1 cellular context compared by ENCODE assay signal in the genomic region with DNA sequence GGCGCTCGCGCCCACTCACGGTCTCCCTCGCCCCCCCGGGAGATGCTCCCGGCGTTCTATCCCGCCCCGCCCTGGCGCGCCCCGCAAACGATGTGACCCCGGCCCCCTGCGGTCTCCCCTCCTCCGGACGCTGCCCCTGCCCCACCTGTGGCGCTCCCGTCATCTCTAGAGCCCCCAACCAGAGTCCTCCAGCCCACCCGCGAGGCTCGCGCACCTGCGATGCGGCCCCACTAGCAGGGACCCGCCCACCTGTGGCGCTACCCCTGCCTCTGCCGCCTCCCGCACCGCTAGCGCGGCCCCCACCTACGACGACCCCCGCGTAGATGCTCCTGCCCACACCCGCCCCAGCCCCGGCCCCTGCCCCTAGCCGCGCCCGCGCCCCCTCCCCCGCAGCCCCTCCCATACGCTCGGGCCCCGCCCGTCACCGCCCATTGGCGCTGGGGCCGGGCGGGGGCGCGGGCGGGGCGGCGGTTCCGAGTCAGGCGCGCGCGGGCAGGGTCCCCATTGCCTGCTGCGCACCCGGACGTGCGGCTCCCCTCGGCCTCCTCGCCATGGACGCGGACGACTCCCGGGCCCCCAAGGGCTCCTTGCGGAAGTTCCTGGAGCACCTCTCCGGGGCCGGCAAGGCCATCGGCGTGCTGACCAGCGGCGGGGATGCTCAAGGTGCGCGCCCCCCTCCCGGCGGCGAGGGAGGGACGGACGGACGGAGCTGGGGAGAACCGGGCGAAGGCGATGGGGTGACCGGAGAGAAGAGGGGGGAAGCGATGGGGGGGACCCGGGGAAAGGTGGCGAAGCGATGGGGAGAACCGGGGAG.
TF ChIP-seq lines count a peak whose summit lies in the region.

A gene (plus strand): TSS at position 504 of the 814 bp plus-strand sequence. CDS start 48 bp downstream, at position 552.

TF ChIP-seq in HEK293, 187 proteins besides CTCF, POLR2A, EP300 and RAD21 (continued from another document):
- TF ChIP-seq ZNF626 (tag by site-specific recombination; IDR thresholded peaks at IDR 0.05) (no peak), KLF8 (tag by site-specific recombination; IDR thresholded peaks at IDR 0.05) (peak; percentile 22; the same call in 1 of the 2 replicates), KLF1 (tag by site-specific recombination; IDR thresholded peaks at IDR 0.05) (peak; percentile 79), ZFP37 (tag by site-specific recombination; IDR thresholded peaks at IDR 0.05) (0 out of 2 replicates have a peak, but pooled peaks have one; percentile 39), SETDB1 (IDR thresholded peaks at IDR 0.05; ENCODE audit: insufficient read length, low read length) (no peak), KLF7 (tag by site-specific recombination; IDR thresholded peaks at IDR 0.05; ENCODE audit: borderline replicate concordance) (0 out of 2 replicates have a peak, but pooled peaks have one; percentile 44), BCL11B (tag by site-specific recombination; IDR thresholded peaks at IDR 0.05; ENCODE audit: low read depth) (peak; percentile 49; the same call in 1 of the 2 replicates), GLIS2 (tag by site-specific recombination; IDR thresholded peaks at IDR 0.05) (peak; percentile 71), ZIC2 (tag by site-specific recombination; IDR thresholded peaks at IDR 0.05) (peak; percentile 79), ZBTB8A (tag by site-specific recombination; IDR thresholded peaks at IDR 0.05) (no peak; the same call in 1 of the 2 replicates), ZNF324 (tag by site-specific recombination; IDR thresholded peaks at IDR 0.05) (peak; percentile 71; the same call in 1 of the 2 replicates), ZNF391 (tag by site-specific recombination; IDR thresholded peaks at IDR 0.05; ENCODE audit: borderline replicate concordance, low read depth) (0 out of 2 replicates have a peak, but pooled peaks have one; percentile 38), ZNF10 (tag by site-specific recombination; IDR thresholded peaks at IDR 0.05) (no peak), KLF9 (tag by site-specific recombination; IDR thresholded peaks at IDR 0.05; ENCODE audit: low read depth) (0 out of 2 replicates have a peak, but pooled peaks have one; percentile 6), ZNF658 (tag by site-specific recombination; IDR thresholded peaks at IDR 0.05) (no peak), TCF7L2 (IDR thresholded peaks at IDR 0.05; ENCODE audit: borderline replicate concordance, low read depth, low read length) (no peak), ZNF354C (tag by site-specific recombination; IDR thresholded peaks at IDR 0.05; ENCODE audit: borderline replicate concordance, low read depth) (no peak), ZNF202 (tag by site-specific recombination; IDR thresholded peaks at IDR 0.05; ENCODE audit: borderline replicate concordance) (no peak), ZNF544 (tag by site-specific recombination; IDR thresholded peaks at IDR 0.05) (no peak), ZNF404 (tag by site-specific recombination; IDR thresholded peaks at IDR 0.05) (no peak), ZNF830 (tag by site-specific recombination; IDR thresholded peaks at IDR 0.05; ENCODE audit: low read depth) (no peak), ZNF510 (tag by site-specific recombination; IDR thresholded peaks at IDR 0.05; ENCODE audit: insufficient replicate concordance) (no peak)
- TF ChIP-seq, protein P1, sequence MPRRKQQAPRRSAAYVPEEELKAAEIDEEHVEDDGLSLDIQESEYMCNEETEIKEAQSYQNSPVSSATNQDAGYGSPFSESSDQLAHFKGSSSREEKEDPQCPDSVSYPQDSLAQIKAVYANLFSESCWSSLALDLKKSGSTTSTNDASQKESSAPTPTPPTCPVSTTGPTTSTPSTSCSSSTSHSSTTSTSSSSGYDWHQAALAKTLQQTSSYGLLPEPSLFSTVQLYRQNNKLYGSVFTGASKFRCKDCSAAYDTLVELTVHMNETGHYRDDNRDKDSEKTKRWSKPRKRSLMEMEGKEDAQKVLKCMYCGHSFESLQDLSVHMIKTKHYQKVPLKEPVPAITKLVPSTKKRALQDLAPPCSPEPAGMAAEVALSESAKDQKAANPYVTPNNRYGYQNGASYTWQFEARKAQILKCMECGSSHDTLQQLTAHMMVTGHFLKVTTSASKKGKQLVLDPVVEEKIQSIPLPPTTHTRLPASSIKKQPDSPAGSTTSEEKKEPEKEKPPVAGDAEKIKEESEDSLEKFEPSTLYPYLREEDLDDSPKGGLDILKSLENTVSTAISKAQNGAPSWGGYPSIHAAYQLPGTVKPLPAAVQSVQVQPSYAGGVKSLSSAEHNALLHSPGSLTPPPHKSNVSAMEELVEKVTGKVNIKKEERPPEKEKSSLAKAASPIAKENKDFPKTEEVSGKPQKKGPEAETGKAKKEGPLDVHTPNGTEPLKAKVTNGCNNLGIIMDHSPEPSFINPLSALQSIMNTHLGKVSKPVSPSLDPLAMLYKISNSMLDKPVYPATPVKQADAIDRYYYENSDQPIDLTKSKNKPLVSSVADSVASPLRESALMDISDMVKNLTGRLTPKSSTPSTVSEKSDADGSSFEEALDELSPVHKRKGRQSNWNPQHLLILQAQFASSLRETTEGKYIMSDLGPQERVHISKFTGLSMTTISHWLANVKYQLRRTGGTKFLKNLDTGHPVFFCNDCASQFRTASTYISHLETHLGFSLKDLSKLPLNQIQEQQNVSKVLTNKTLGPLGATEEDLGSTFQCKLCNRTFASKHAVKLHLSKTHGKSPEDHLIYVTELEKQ (tag by site-specific recombination; IDR thresholded peaks at IDR 0.05; ENCODE audit: borderline replicate concordance), result 0 out of 2 replicates have a peak, but pooled peaks have one; percentile 25
- TF ChIP-seq, protein P2, sequence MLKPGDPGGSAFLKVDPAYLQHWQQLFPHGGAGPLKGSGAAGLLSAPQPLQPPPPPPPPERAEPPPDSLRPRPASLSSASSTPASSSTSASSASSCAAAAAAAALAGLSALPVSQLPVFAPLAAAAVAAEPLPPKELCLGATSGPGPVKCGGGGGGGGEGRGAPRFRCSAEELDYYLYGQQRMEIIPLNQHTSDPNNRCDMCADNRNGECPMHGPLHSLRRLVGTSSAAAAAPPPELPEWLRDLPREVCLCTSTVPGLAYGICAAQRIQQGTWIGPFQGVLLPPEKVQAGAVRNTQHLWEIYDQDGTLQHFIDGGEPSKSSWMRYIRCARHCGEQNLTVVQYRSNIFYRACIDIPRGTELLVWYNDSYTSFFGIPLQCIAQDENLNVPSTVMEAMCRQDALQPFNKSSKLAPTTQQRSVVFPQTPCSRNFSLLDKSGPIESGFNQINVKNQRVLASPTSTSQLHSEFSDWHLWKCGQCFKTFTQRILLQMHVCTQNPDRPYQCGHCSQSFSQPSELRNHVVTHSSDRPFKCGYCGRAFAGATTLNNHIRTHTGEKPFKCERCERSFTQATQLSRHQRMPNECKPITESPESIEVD (tag by site-specific recombination; IDR thresholded peaks at IDR 0.05), result no peak
- TF ChIP-seq, protein P3, sequence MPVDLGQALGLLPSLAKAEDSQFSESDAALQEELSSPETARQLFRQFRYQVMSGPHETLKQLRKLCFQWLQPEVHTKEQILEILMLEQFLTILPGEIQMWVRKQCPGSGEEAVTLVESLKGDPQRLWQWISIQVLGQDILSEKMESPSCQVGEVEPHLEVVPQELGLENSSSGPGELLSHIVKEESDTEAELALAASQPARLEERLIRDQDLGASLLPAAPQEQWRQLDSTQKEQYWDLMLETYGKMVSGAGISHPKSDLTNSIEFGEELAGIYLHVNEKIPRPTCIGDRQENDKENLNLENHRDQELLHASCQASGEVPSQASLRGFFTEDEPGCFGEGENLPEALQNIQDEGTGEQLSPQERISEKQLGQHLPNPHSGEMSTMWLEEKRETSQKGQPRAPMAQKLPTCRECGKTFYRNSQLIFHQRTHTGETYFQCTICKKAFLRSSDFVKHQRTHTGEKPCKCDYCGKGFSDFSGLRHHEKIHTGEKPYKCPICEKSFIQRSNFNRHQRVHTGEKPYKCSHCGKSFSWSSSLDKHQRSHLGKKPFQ (tag by site-specific recombination; IDR thresholded peaks at IDR 0.05), result no peak
- TF ChIP-seq, protein P4, sequence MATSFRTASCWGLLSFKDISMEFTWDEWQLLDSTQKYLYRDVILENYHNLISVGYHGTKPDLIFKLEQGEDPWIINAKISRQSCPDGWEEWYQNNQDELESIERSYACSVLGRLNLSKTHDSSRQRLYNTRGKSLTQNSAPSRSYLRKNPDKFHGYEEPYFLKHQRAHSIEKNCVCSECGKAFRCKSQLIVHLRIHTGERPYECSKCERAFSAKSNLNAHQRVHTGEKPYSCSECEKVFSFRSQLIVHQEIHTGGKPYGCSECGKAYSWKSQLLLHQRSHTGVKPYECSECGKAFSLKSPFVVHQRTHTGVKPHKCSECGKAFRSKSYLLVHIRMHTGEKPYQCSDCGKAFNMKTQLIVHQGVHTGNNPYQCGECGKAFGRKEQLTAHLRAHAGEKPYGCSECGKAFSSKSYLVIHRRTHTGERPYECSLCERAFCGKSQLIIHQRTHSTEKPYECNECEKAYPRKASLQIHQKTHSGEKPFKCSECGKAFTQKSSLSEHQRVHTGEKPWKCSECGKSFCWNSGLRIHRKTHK (tag by site-specific recombination; IDR thresholded peaks at IDR 0.05), result no peak
- TF ChIP-seq, protein P5, sequence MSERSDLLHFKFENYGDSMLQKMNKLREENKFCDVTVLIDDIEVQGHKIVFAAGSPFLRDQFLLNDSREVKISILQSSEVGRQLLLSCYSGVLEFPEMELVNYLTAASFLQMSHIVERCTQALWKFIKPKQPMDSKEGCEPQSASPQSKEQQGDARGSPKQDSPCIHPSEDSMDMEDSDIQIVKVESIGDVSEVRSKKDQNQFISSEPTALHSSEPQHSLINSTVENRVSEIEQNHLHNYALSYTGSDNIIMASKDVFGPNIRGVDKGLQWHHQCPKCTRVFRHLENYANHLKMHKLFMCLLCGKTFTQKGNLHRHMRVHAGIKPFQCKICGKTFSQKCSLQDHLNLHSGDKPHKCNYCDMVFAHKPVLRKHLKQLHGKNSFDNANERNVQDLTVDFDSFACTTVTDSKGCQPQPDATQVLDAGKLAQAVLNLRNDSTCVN (tag by site-specific recombination; optimal IDR thresholded peaks at IDR 0.05), result peak; percentile 79
- TF ChIP-seq, protein P6, sequence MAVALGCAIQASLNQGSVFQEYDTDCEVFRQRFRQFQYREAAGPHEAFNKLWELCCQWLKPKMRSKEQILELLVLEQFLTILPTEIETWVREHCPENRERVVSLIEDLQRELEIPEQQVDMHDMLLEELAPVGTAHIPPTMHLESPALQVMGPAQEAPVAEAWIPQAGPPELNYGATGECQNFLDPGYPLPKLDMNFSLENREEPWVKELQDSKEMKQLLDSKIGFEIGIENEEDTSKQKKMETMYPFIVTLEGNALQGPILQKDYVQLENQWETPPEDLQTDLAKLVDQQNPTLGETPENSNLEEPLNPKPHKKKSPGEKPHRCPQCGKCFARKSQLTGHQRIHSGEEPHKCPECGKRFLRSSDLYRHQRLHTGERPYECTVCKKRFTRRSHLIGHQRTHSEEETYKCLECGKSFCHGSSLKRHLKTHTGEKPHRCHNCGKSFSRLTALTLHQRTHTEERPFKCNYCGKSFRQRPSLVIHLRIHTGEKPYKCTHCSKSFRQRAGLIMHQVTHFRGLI (tag by site-specific recombination; IDR thresholded peaks at IDR 0.05), result peak; percentile 28; the same call in 1 of the 2 replicates
- TF ChIP-seq, protein P7, sequence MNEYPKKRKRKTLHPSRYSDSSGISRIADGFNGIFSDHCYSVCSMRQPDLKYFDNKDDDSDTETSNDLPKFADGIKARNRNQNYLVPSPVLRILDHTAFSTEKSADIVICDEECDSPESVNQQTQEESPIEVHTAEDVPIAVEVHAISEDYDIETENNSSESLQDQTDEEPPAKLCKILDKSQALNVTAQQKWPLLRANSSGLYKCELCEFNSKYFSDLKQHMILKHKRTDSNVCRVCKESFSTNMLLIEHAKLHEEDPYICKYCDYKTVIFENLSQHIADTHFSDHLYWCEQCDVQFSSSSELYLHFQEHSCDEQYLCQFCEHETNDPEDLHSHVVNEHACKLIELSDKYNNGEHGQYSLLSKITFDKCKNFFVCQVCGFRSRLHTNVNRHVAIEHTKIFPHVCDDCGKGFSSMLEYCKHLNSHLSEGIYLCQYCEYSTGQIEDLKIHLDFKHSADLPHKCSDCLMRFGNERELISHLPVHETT (tag by site-specific recombination; IDR thresholded peaks at IDR 0.05), result 0 out of 2 replicates have a peak, but pooled peaks have one; percentile 30
